23 cellular contexts compared by ENCODE assay signal in genomic region chr9:73083519-73083918, GRCh38.
DNase-seq lines count a peak whose midpoint lies in the region; ATAC-seq, FAIRE-seq and TF ChIP-seq lines count a peak whose summit lies in the region.
"Had no signal": no experiment of that assay in that cellular context is flagged by ENCODE, and none has a peak within 500 bp of the region (broad histone marks: within the 10 kb centered on the region; RNA-seq: fewer than 3 reads in every experiment).

No MANE protein-coding gene starts in this region.

- FAIRE-seq in HepG2 (lab: Jason Lieb, UNC), result no peak
- FAIRE-seq: A204.1, D721Med, GM12878, GM19239 had no signal

- peak overlapping the region; percentile 32 to 72 for H3K27ac ChIP-seq in liver (ENCODE audit: low read depth in 1 of 2, low read length in 2 of 2)
- no peak overlapping the region for H3K27ac ChIP-seq in HepG2 (ENCODE audit: extremely low read length, insufficient read depth, low read length)
- peak overlapping the region; percentile 12 for H3K27ac ChIP-seq in SK-N-MC
- peak overlapping the region in 2 of 3 donors; percentile 57 to 60 for H3K27ac ChIP-seq in right lobe of liver
- H3K27ac ChIP-seq: 22Rv1; BLaER1 treated with 17β-estradiol and CSF1 and Interleukin-3, amounts not matched to agents 10 nM and 100 nM had no signal

- POLR2A ChIA-PET in HepG2 (lab: Yijun Ruan, JAX), result no interaction called here

- no peak overlapping the region for H3K4me3 ChIP-seq in liver (ENCODE audit: low read depth in 1 of 3, low read length in 3 of 3)
- no peak overlapping the region for H3K4me3 ChIP-seq in HepG2 (replicated peaks in 1 of 3; ENCODE audit: insufficient read depth in 1 of 3, low read depth in 2 of 3, low read length in 3 of 3)
- no peak overlapping the region for H3K4me3 ChIP-seq in SK-N-MC
- H3K4me3 ChIP-seq in right lobe of liver, result no peak overlapping the region
- H3K4me3 ChIP-seq: BLaER1 treated with 17β-estradiol and CSF1 and Interleukin-3, amounts not matched to agents 10 nM and 100 nM; GM12878; GM23338 had no signal

- TF ChIP-seq POLR2A in HepG2 (IDR thresholded peaks at IDR 0.05; ENCODE audit: insufficient read depth in 1 of 2, low read depth in 2 of 2, low read length in 2 of 2), result no peak
- no peak for TF ChIP-seq POLR2A in right lobe of liver (IDR thresholded peaks at IDR 0.05)

- TF ChIP-seq CTCF in liver (IDR thresholded peaks at IDR 0.05; ENCODE audit: low read depth, low read length, missing input control) (no peak), HepG2 (CRISPR knock-in tag; IDR thresholded peaks at IDR 0.05) (no peak), right lobe of liver (IDR thresholded peaks at IDR 0.05) (no peak)

- ATAC-seq in HepG2 (no peak), right lobe of liver (peak; percentile 79 to 92 (median 84))
- ATAC-seq: GM12878, GM23338 had no signal

- in situ Hi-C loops in HepG2 (cut with HindIII; ENCODE audit: extremely low pct_ligation_motif_present, low pct_unique_long_range_greater_than_20kb), result loop anchor here (5.0 kb wide), 1 partner anchor 226 kb away; no protein-coding TSS in a partner anchor

- DNase-seq in HepG2 (ENCODE audit: low spot score) (no peak), SK-N-MC (ENCODE audit: low read depth, low spot score) (no peak), right lobe of liver (no peak), NCI-H510A treated with DMSO at 0.1 percent for 48 hours (lab: John Stamatoyannopoulos, UW) (no peak)
- DNase-seq in activated naive CD4-positive, alpha-beta T cell treated with Interleukin-2 at 50 U/mL for 16 hours, result no peak
- DNase-seq: ACHN; AML-193; BE2C; CD4-positive, alpha-beta T cell; CD8-positive, alpha-beta memory T cell; DMS 273 treated with DMSO at 0.1 percent for 48 hours; DMS79; EL; GDM1; HCEC 1CT had no signal

- no peaks in the 10 kb centered on the region for H3K36me3 ChIP-seq in liver (ENCODE audit: control insufficient read depth in 4 of 4, insufficient read depth in 3 of 4, low read depth in 1 of 4, low read length in 3 of 4)
- H3K36me3 ChIP-seq in HepG2 (replicated peaks in 1 of 2; ENCODE audit: control insufficient read depth in 1 of 2, insufficient read depth in 2 of 2, low read length in 2 of 2), result no peaks in the 10 kb centered on the region
- H3K36me3 ChIP-seq in SK-N-MC (ENCODE audit: insufficient read depth, low read length), result no peaks in the 10 kb centered on the region
- H3K36me3 ChIP-seq in right lobe of liver, result no peaks in the 10 kb centered on the region
- H3K36me3 ChIP-seq: BE2C; BLaER1 treated with 17β-estradiol and CSF1 and Interleukin-3, amounts not matched to agents 10 nM and 100 nM had no signal

- H3K4me1 ChIP-seq in liver (ENCODE audit: control insufficient read depth in 4 of 4, insufficient read depth in 4 of 4, low read length in 3 of 4), result peaks cover 0 to 18% (median 14%) of the 10 kb centered on the region in 4 donors
- peaks cover 6% of the 10 kb centered on the region for H3K4me1 ChIP-seq in HepG2 (ENCODE audit: insufficient read depth, low read length)
- peaks cover 0 to 15% (median 5%) of the 10 kb centered on the region in 4 donors for H3K4me1 ChIP-seq in right lobe of liver
- H3K4me1 ChIP-seq: BE2C had no signal

- TF ChIP-seq RAD21 in liver (IDR thresholded peaks at IDR 0.05) (peak; percentile 38 to 43), HepG2 (CRISPR knock-in tag; IDR thresholded peaks at IDR 0.05) (no peak)

- H3K9ac ChIP-seq in liver (ENCODE audit: low read depth in 1 of 2, low read length in 2 of 2) (no peak overlapping the region), HepG2 (ENCODE audit: insufficient read depth, low read depth, low read length) (no peak overlapping the region), SK-N-MC (ENCODE audit: insufficient read length) (no peak overlapping the region)
- H3K9ac ChIP-seq: BLaER1 treated with 17β-estradiol and CSF1 and Interleukin-3, amounts not matched to agents 10 nM and 100 nM had no signal

- no peak overlapping the region for H3K4me2 ChIP-seq in HepG2 (ENCODE audit: low read depth, low read length)
- H3K4me2 ChIP-seq: BLaER1 treated with 17β-estradiol and CSF1 and Interleukin-3, amounts not matched to agents 10 nM and 100 nM; GM23338 had no signal

- H3K27me3 ChIP-seq in liver (ENCODE audit: control insufficient read depth in 4 of 4, insufficient read depth in 4 of 4, low read length in 3 of 4) (no peaks in the 10 kb centered on the region), HepG2 (ENCODE audit: control insufficient read depth in 1 of 2, insufficient read depth in 2 of 2, low read length in 2 of 2) (0 out of 5 replicates have a peak, but pooled peaks cover 0 to 3% of the 10 kb centered on the region in 2 experiments), right lobe of liver (no peaks in the 10 kb centered on the region)
- H3K27me3 ChIP-seq: BE2C; BLaER1 treated with 17β-estradiol and CSF1 and Interleukin-3, amounts not matched to agents 10 nM and 100 nM had no signal

- no peaks in the 10 kb centered on the region for H4K20me1 ChIP-seq in HepG2 (ENCODE audit: insufficient read depth, low read length)
- H4K20me1 ChIP-seq: BLaER1 treated with 17β-estradiol and CSF1 and Interleukin-3, amounts not matched to agents 10 nM and 100 nM had no signal

- CTCF ChIA-PET in HepG2 (lab: Yijun Ruan, JAX; ENCODE audit: low intra/inter-chr PET ratio, low total read pairs), result interaction anchor here (2.6 kb wide), 1 partner anchor 212 kb away, joined by 16 read pairs; no protein-coding TSS in a partner anchor

- no peak for TF ChIP-seq EP300 in HepG2 (IDR thresholded peaks at IDR 0.05; ENCODE audit: low read depth in 2 of 2, low read length in 2 of 2)
- no peak for TF ChIP-seq EP300 in HepG2 (CRISPR knock-in tag; IDR thresholded peaks at IDR 0.05; ENCODE audit: borderline replicate concordance)

- no peak overlapping the region for H2AFZ ChIP-seq in HepG2 (ENCODE audit: low read length)
- H2AFZ ChIP-seq: GM23338 had no signal

- H3K79me2 ChIP-seq in HepG2 (ENCODE audit: insufficient read depth, low read length), result no peaks in the 10 kb centered on the region

- intact Hi-C loops in HepG2 (cut with micrococcal nuclease; ENCODE audit: unreplicated experiment) (loop anchor here (5.0 kb wide), 2 partner anchors 46 to 61 kb away; no protein-coding TSS in a partner anchor), right lobe of liver (cut with DNase I) (loop anchor here in 1 of 2 donors (10.0 kb wide), 1 partner anchor 49 kb away; no protein-coding TSS in a partner anchor)

- BruUV-seq in HepG2 (replicated peaks; lab: Mats Ljungman, UMichigan), result no TSS peak

- H3K9me3 ChIP-seq in liver (ENCODE audit: control insufficient read depth in 4 of 4, low read length in 3 of 4) (no peaks in the 10 kb centered on the region), HepG2 (ENCODE audit: low read length) (no peaks in the 10 kb centered on the region), SK-N-MC (ENCODE audit: low read depth, low read length) (no peaks in the 10 kb centered on the region; the same call in 1 of the 2 replicates), right lobe of liver (no peaks in the 10 kb centered on the region)
- H3K9me3 ChIP-seq: BE2C; BLaER1 treated with 17β-estradiol and CSF1 and Interleukin-3, amounts not matched to agents 10 nM and 100 nM had no signal

TF ChIP-seq in liver, 16 proteins besides CTCF, POLR2A, EP300 and RAD21 (continues in another document):
- TF ChIP-seq GABPA (IDR thresholded peaks at IDR 0.05 in 1 of 2, conservative IDR thresholded peaks at IDR 0.05 in 1 of 2) (peak in 1 of 2 donors; percentile 1), HNF4A (conservative IDR thresholded peaks at IDR 0.05) (peak; percentile 75 to 81), HNF4G (IDR thresholded peaks at IDR 0.05) (peak; percentile 26), JUND (IDR thresholded peaks at IDR 0.05) (peak in 1 of 2 donors; percentile 58), EGR1 (IDR thresholded peaks at IDR 0.05; ENCODE audit: low read depth in 2 of 2) (no peak), NR2F2 (IDR thresholded peaks at IDR 0.05) (peak; percentile 10), RXRA (IDR thresholded peaks at IDR 0.05) (peak; percentile 74 to 84), ATF3 (IDR thresholded peaks at IDR 0.05) (no peak)

TF ChIP-seq in HepG2, 621 proteins besides CTCF, POLR2A, EP300 and RAD21 (continues in another document):
- no peak for TF ChIP-seq ZNF878 (CRISPR knock-in tag; IDR thresholded peaks at IDR 0.05)
- no peak for TF ChIP-seq ISX (CRISPR knock-in tag; conservative IDR thresholded peaks at IDR 0.05)
- no peak for TF ChIP-seq ZNF790 (CRISPR knock-in tag; IDR thresholded peaks at IDR 0.05; ENCODE audit: borderline replicate concordance)
- TF ChIP-seq TERF1 (CRISPR knock-in tag; IDR thresholded peaks at IDR 0.05), result no peak
- TF ChIP-seq ZBTB26 (CRISPR knock-in tag; IDR thresholded peaks at IDR 0.05; ENCODE audit: borderline replicate concordance), result no peak
- TF ChIP-seq ZNF260 (CRISPR knock-in tag; IDR thresholded peaks at IDR 0.05; ENCODE audit: borderline replicate concordance, low read depth), result no peak
